18 cellular contexts compared by ENCODE assay signal in genomic region chr4:36088542-36088941, GRCh38.
A peak's percentile ranks its signal among the peaks of the same experiment; 100 is the strongest.
DNase-seq lines count a peak whose midpoint lies in the region; ATAC-seq, FAIRE-seq and TF ChIP-seq lines count a peak whose summit lies in the region.
"Had no signal": no experiment of that assay in that cellular context is flagged by ENCODE, and none has a peak within 500 bp of the region (broad histone marks: within the 10 kb centered on the region; RNA-seq: fewer than 3 reads in every experiment).

No MANE protein-coding gene starts in this region.

- H3K4me3 ChIP-seq in kidney (ENCODE audit: low read length in 2 of 2) (no peak overlapping the region), brain microvascular endothelial cell (ENCODE audit: low read depth, low read length) (no peak overlapping the region)
- H3K4me3 ChIP-seq: PC-9, psoas muscle, upper lobe of left lung had no signal

- H3K4me1 ChIP-seq in kidney (ENCODE audit: control insufficient read depth in 1 of 2, insufficient read depth in 1 of 2, low read depth in 1 of 2, low read length in 2 of 2), result no peaks in the 10 kb centered on the region
- H3K4me1 ChIP-seq: psoas muscle, upper lobe of left lung had no signal

- intact Hi-C loops in natural killer cell (cut with micrococcal nuclease), result no loop called here
- intact Hi-C loops in kidney (cut with DNase I), result no loop called here

- no peaks in the 10 kb centered on the region for H3K27me3 ChIP-seq in brain microvascular endothelial cell (replicated peaks)
- H3K27me3 ChIP-seq: upper lobe of left lung had no signal

- H3K27ac ChIP-seq in kidney (ENCODE audit: low read depth in 2 of 2, low read length in 2 of 2), result no peak overlapping the region
- no peak overlapping the region for H3K27ac ChIP-seq in brain microvascular endothelial cell
- H3K27ac ChIP-seq: PC-9, psoas muscle, upper lobe of left lung had no signal

- H3K36me3 ChIP-seq in kidney (ENCODE audit: control insufficient read depth in 1 of 2, insufficient read depth in 2 of 2, low read length in 2 of 2), result no peaks in the 10 kb centered on the region
- no peaks in the 10 kb centered on the region for H3K36me3 ChIP-seq in brain microvascular endothelial cell (replicated peaks)

- no peaks in the 10 kb centered on the region for H3K9me3 Mint-ChIP-seq in natural killer cell
- no peaks in the 10 kb centered on the region for H3K9me3 Mint-ChIP-seq in natural killer cell treated with Interleukin-12 subunit alpha and Interleukin-12 subunit beta and Interleukin-15 and Interleukin-18, amount 100 ng/mL, for 72 hours
- H3K9me3 Mint-ChIP-seq: activated naive CD8-positive, alpha-beta T cell treated with anti-CD3 and anti-CD28 coated beads for 36 hours had no signal

- TF ChIP-seq CTCF in natural killer cell (IDR thresholded peaks at IDR 0.05) (no peak), kidney (IDR thresholded peaks at IDR 0.05; ENCODE audit: borderline replicate concordance, extremely low read depth, insufficient read depth) (no peak), GM10266 (IDR thresholded peaks at IDR 0.05; ENCODE audit: control insufficient read depth, insufficient read depth, low read depth, missing control alignments) (no peak), brain microvascular endothelial cell (IDR thresholded peaks at IDR 0.05; ENCODE audit: low read depth, low read length, missing control alignments) (no peak)

- H3K4me1 Mint-ChIP-seq in natural killer cell, result peaks cover 14% of the 10 kb centered on the region in 2 donors
- H3K4me1 Mint-ChIP-seq in natural killer cell treated with Interleukin-12 subunit alpha and Interleukin-12 subunit beta and Interleukin-15 and Interleukin-18, amount 100 ng/mL, for 72 hours (ENCODE audit: low read depth in 2 of 2), result peaks cover 4 to 12% of the 10 kb centered on the region in 2 donors

- H3K36me3 Mint-ChIP-seq in natural killer cell, result no peaks in the 10 kb centered on the region
- H3K36me3 Mint-ChIP-seq in natural killer cell treated with Interleukin-12 subunit alpha and Interleukin-12 subunit beta and Interleukin-15 and Interleukin-18, amount 100 ng/mL, for 72 hours, result no peaks in the 10 kb centered on the region

- H3K27ac Mint-ChIP-seq in natural killer cell, result peak overlapping the region; percentile 34 to 53
- H3K27ac Mint-ChIP-seq in natural killer cell treated with Interleukin-12 subunit alpha and Interleukin-12 subunit beta and Interleukin-15 and Interleukin-18, amount 100 ng/mL, for 72 hours, result no peak overlapping the region
- H3K27ac Mint-ChIP-seq: activated naive CD8-positive, alpha-beta T cell treated with anti-CD3 and anti-CD28 coated beads for 36 hours had no signal

- no peak overlapping the region for H3K9ac ChIP-seq in kidney (ENCODE audit: low read length in 2 of 2)

- DNase-seq in natural killer cell, result no peak
- no peak for DNase-seq in natural killer cell treated with Interleukin-12 subunit alpha and Interleukin-12 subunit beta and Interleukin-15 and Interleukin-18, amount 100 ng/mL, for 72 hours (ENCODE audit: low spot score)
- DNase-seq in SK-MEL-5 (ENCODE audit: low read depth, low spot score), result peak; percentile 43
- DNase-seq in kidney glomerular epithelial cell (lab: John Stamatoyannopoulos, UW), result peak; percentile 69
- no peak for DNase-seq in kidney
- no peak for DNase-seq in GM10266 (ENCODE audit: extremely low spot score)
- no peak for DNase-seq in brain microvascular endothelial cell
- DNase-seq: activated CD4-positive, CD25-positive, alpha-beta regulatory T cell treated with anti-CD3 and anti-CD28 coated beads, Interleukin-2, amount 50 U/mL, for 72 hours; activated CD8-positive, alpha-beta memory T cell treated with anti-CD3 and anti-CD28 coated beads, Interleukin-2, amount 50 U/mL, for 48 hours; activated naive CD8-positive, alpha-beta T cell treated with anti-CD3 and anti-CD28 coated beads for 36 hours; DMS79 treated with DMSO at 0.1 percent for 48 hours; effector CD4-positive, alpha-beta T cell; KBM-7; PC-9; psoas muscle; SW 1271; upper lobe of left lung had no signal

- in situ Hi-C loops in SK-MEL-5 (cut with HindIII; ENCODE audit: low pct_unique_long_range_greater_than_20kb, low sequenced_read_pairs), result no loop called here
- in situ Hi-C loops in brain microvascular endothelial cell (cut with HindIII; ENCODE audit: low pct_ligation_motif_present, low sequenced_read_pairs), result no loop called here

- H3K4me3 Mint-ChIP-seq in natural killer cell, result no peak overlapping the region
- H3K4me3 Mint-ChIP-seq in natural killer cell treated with Interleukin-12 subunit alpha and Interleukin-12 subunit beta and Interleukin-15 and Interleukin-18, amount 100 ng/mL, for 72 hours, result no peak overlapping the region
- H3K4me3 Mint-ChIP-seq: activated naive CD8-positive, alpha-beta T cell treated with anti-CD3 and anti-CD28 coated beads for 36 hours had no signal

- no peaks in the 10 kb centered on the region for H3K9me3 ChIP-seq in kidney (ENCODE audit: control insufficient read depth in 1 of 2, low read length in 2 of 2)
- H3K9me3 ChIP-seq: psoas muscle, upper lobe of left lung had no signal

- no peak for FAIRE-seq in kidney (lab: Jason Lieb, UNC)

- ATAC-seq in natural killer cell, result no peak
- ATAC-seq in natural killer cell treated with Interleukin-12 subunit alpha and Interleukin-12 subunit beta and Interleukin-15 and Interleukin-18, amount 100 ng/mL, for 72 hours, result no peak
- no peak for ATAC-seq in HG02798 (IDR thresholded peaks at IDR 0.05; ENCODE audit: poor library complexity, unreplicated experiment)
- ATAC-seq: psoas muscle had no signal

- no peaks in the 10 kb centered on the region for H3K27me3 Mint-ChIP-seq in natural killer cell (ENCODE audit: low read depth in 2 of 2)
- H3K27me3 Mint-ChIP-seq in natural killer cell treated with Interleukin-12 subunit alpha and Interleukin-12 subunit beta and Interleukin-15 and Interleukin-18, amount 100 ng/mL, for 72 hours, result no peaks in the 10 kb centered on the region
- H3K27me3 Mint-ChIP-seq: activated naive CD8-positive, alpha-beta T cell treated with anti-CD3 and anti-CD28 coated beads for 36 hours had no signal

Comparison
In these comparisons a context has a peak if more than half of its experiments do, and no peak if none do; other contexts are left out.
1. H3K27ac Mint-ChIP-seq: peak in natural killer cell (2 of 2); none in natural killer cell treated with Interleukin-12 subunit alpha and Interleukin-12 subunit beta and Interleukin-15 and Interleukin-18, amount 100 ng/mL, for 72 hours (0 of 2).
2. DNase-seq: peak in SK-MEL-5 (single experiment) and kidney glomerular epithelial cell (single experiment); none in natural killer cell (single experiment), natural killer cell treated with Interleukin-12 subunit alpha and Interleukin-12 subunit beta and Interleukin-15 and Interleukin-18, amount 100 ng/mL, for 72 hours (single experiment), kidney (single experiment), GM10266 (single experiment) and brain microvascular endothelial cell (single experiment).